ENCODE assay signal across 8 cellular contexts in the genomic region with DNA sequence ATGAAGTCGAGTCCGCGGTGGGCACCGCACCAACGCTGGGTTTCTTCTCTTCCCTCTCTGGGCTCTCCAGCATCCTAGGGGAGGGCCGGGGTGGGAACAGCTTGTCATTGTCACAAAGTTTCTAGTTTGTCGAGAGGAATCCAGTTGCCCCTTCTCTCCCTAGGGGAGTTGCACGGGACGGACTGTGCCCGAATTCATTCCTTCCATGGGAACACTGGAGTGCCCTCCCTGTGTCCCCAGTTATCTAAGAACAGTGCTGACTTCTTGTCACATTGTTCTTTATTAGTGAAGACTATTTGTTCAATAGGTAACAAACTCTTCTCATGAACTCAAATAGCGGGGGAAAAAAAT. TPM values are rescaled to one million over a fixed set of nuclear protein-coding genes. Genes with fewer than 3 reads are reported as not detected.
A peak's percentile ranks its signal among the peaks of the same experiment; 100 is the strongest.
DNase-seq lines count a peak whose midpoint lies in the region; FAIRE-seq and TF ChIP-seq lines count a peak whose summit lies in the region.

No MANE protein-coding gene starts in this region.

- no peak overlapping the region for H2AFZ ChIP-seq in astrocyte (ENCODE audit: low read depth, low read length)

- H3K27ac ChIP-seq in HUES64 (ENCODE audit: low read depth, low read length) (no peak overlapping the region), astrocyte (ENCODE audit: low read depth, low read length) (no peak overlapping the region), layer of hippocampus (ENCODE audit: low read depth, low read length) (peak overlapping the region; percentile 38), stomach (peak overlapping the region; percentile 79 to 97 (median 89))

- peaks cover 42% of the 10 kb centered on the region for H4K20me1 ChIP-seq in astrocyte (ENCODE audit: insufficient read depth, low read length)

- TF ChIP-seq EP300 in stomach (IDR thresholded peaks at IDR 0.05): no peak

- H3K36me3 ChIP-seq in HUES64 (ENCODE audit: insufficient read depth, low read length) (peaks cover 3% of the 10 kb centered on the region), astrocyte (ENCODE audit: insufficient read depth, low read length) (peaks cover 5% of the 10 kb centered on the region), stomach (peaks cover 16 to 40% (median 38%) of the 10 kb centered on the region in 4 donors)

- TF ChIP-seq CTCF in astrocyte (IDR thresholded peaks at IDR 0.05; ENCODE audit: insufficient read depth, low read depth, low read length): no peak
- TF ChIP-seq CTCF in stomach (IDR thresholded peaks at IDR 0.05): no peak

- H3K9me3 ChIP-seq in HUES64 (ENCODE audit: insufficient read depth, low read depth, low read length) (no peaks in the 10 kb centered on the region), astrocyte (ENCODE audit: insufficient read depth, low read depth, low read length) (peaks cover 2% of the 10 kb centered on the region), stomach (no peaks in the 10 kb centered on the region)

- H3K27me3 Mint-ChIP-seq in astrocyte (ENCODE audit: low read depth, unreplicated experiment): peaks cover 2% of the 10 kb centered on the region

- no peak overlapping the region for H3K27ac Mint-ChIP-seq in astrocyte (ENCODE audit: unreplicated experiment)

- peaks cover 4% of the 10 kb centered on the region for H3K36me3 Mint-ChIP-seq in astrocyte (ENCODE audit: low read depth, unreplicated experiment)

- intact Hi-C loops in stomach (cut with DNase I; ENCODE audit: low total_unique reads): no loop called here

- H3K9ac ChIP-seq in HUES64 (ENCODE audit: low read depth, low read length): no peak overlapping the region
- peak overlapping the region; percentile 69 for H3K9ac ChIP-seq in astrocyte (ENCODE audit: low read length)

- H3K4me3 ChIP-seq in HUES64 (ENCODE audit: low read length) (peak overlapping the region; percentile 68), astrocyte (ENCODE audit: insufficient read depth, low read depth, low read length) (peak overlapping the region; percentile 59), stomach (peak overlapping the region; percentile 71 to 83 (median 77))

- no peaks in the 10 kb centered on the region for H3K9me3 Mint-ChIP-seq in astrocyte (ENCODE audit: unreplicated experiment)

- FAIRE-seq in astrocyte (lab: Jason Lieb, UNC): no peak

- WGBS in HUES64: 54% methylated on average over 10 of the region's 11 CpGs
- 33 to 51% (median 35%) methylated on average over 10 to 11 of the region's 11 CpGs for WGBS in stomach, 5 donors

- TF ChIP-seq POLR2A in stomach (IDR thresholded peaks at IDR 0.05): no peak

- DNase-seq in astrocyte (ENCODE audit: low read depth): no peak
- DNase-seq in stomach: no peak
- DNase-seq in NCI-H1048 (lab: John Stamatoyannopoulos, UW): no peak
- no peak for DNase-seq in SW480 (ENCODE audit: low spot score)
- no peak for DNase-seq in stimulated activated CD4-positive, alpha-beta T cell treated with anti-CD3 and anti-CD28 coated beads, Interleukin-4, amount 100 ng/mL, for 4 hours
- DNase-seq in NCI-H226: no peak

- peak overlapping the region; percentile 86 for H3K4me2 ChIP-seq in astrocyte (ENCODE audit: low read length)

- no peaks in the 10 kb centered on the region for H3K4me1 ChIP-seq in HUES64 (ENCODE audit: insufficient read depth, low read length)
- peaks cover 31% of the 10 kb centered on the region for H3K4me1 ChIP-seq in astrocyte (ENCODE audit: insufficient read depth, low read length)
- peaks cover 14 to 33% (median 28%) of the 10 kb centered on the region in 4 donors for H3K4me1 ChIP-seq in stomach

- peaks cover 6% of the 10 kb centered on the region for H3K79me2 ChIP-seq in astrocyte (ENCODE audit: insufficient read depth, low read length)

- peaks cover 28% of the 10 kb centered on the region for H3K4me1 Mint-ChIP-seq in astrocyte (ENCODE audit: low read depth, unreplicated experiment)

- H3K27me3 ChIP-seq in HUES64 (ENCODE audit: insufficient read depth, low read length) (peaks cover 22% of the 10 kb centered on the region), astrocyte (ENCODE audit: insufficient read depth, low read length) (no peaks in the 10 kb centered on the region), layer of hippocampus (ENCODE audit: control insufficient read depth, insufficient read depth, low read length) (no peaks in the 10 kb centered on the region), stomach (no peaks in the 10 kb centered on the region)

- peak overlapping the region; percentile 86 for H3K4me3 Mint-ChIP-seq in astrocyte (ENCODE audit: unreplicated experiment)

RNA-seq across cellular contexts. Expression of a gene that starts 1.2 kb away (rescaled TPM):
- polyA plus RNA-seq in HUES64 (2013, experiment 1 of 2): 12.1 TPM
- polyA plus RNA-seq in HUES64 (2013, experiment 2 of 2): 15.3 TPM
- total RNA-seq in astrocyte (46.3 and 49.0 TPM in 2 replicates), stomach (10 to 100 TPM; 29.5 to 62.4 (median 43.7) TPM)
- polyA plus RNA-seq in stomach: 10 to 100 TPM; 10.5 to 14.3 (median 13.6) TPM

RNA-seq across cellular contexts. Expression of a gene that starts 31.6 kb away (rescaled TPM):
- 158 TPM for polyA plus RNA-seq in HUES64 (2013, experiment 1 of 2)
- polyA plus RNA-seq in HUES64 (2013, experiment 2 of 2): 213 TPM
- total RNA-seq in astrocyte: 300 and 359 TPM in 2 replicates
- 100 to 1,000 TPM in 3 of 5 donors, 10 to 100 TPM in 2; 40.3 to 184 (median 173) TPM for total RNA-seq in stomach
- 100 to 1,000 TPM in 2 of 3 donors, 10 to 100 TPM in 1; 52.7 to 187 (median 184) TPM for polyA plus RNA-seq in stomach

RNA-seq across cellular contexts. Expression of a gene that starts 50.3 kb away (rescaled TPM):
- polyA plus RNA-seq in HUES64 (2013, experiment 1 of 2): 101 TPM
- 109 TPM for polyA plus RNA-seq in HUES64 (2013, experiment 2 of 2)
- 105 and 107 TPM in 2 replicates for total RNA-seq in astrocyte
- 100 to 1,000 TPM in 1 of 5 donors, 10 to 100 TPM in 4; 37.4 to 183 (median 54.2) TPM for total RNA-seq in stomach
- polyA plus RNA-seq in stomach: 10 to 100 TPM; 17.1 to 33.0 (median 22.6) TPM

Comparison
In these comparisons a context has a peak if more than half of its experiments do, and no peak if none do; other contexts are left out.
1. H3K27ac ChIP-seq: peak in layer of hippocampus (single experiment) and stomach (5 of 5); none in HUES64 (single experiment) and astrocyte (single experiment).
2. Peak in every context shown above with its lines, with median percentiles within 50 percentile points of each other: H3K4me3 ChIP-seq.